Comparison of ENCODE assay signal across 8 cellular contexts in genomic region chr13:23579886-23580706, GRCh38. TPM values are rescaled to one million over a fixed set of nuclear protein-coding genes. Genes with fewer than 3 reads are reported as not detected.
A peak's percentile ranks its signal among the peaks of the same experiment; 100 is the strongest.
DNase-seq lines count a peak whose midpoint lies in the region; ATAC-seq and TF ChIP-seq lines count a peak whose summit lies in the region.

No MANE protein-coding gene starts in this region.

- H3K27me3 ChIP-seq in MG63 = no peaks in the 10 kb centered on the region
- peaks cover under 1% of the 10 kb centered on the region for H3K27me3 ChIP-seq in osteoblast (ENCODE audit: insufficient read depth, low read length)

- H2AFZ ChIP-seq in osteoblast (ENCODE audit: low read length) = peak overlapping the region; percentile 77

- H3K9me3 ChIP-seq in MG63 (no peaks in the 10 kb centered on the region), osteoblast (ENCODE audit: low read depth, low read length) (no peaks in the 10 kb centered on the region)

- peaks cover 37% of the 10 kb centered on the region for H3K79me2 ChIP-seq in osteoblast (ENCODE audit: insufficient read depth, low read length)

- DNase-seq in EH (ENCODE audit: low read depth) (peak; percentile 32), MG63 (peak; percentile 17), epithelial cell of prostate (ENCODE audit: low read depth, low spot score) (no peak), osteoblast (ENCODE audit: insufficient read length, low spot score, missing footprints) (peak; percentile 71), RWPE1 (ENCODE audit: low spot score) (no peak), NCI-H2227 (lab: John Stamatoyannopoulos, UW; ENCODE audit: unreplicated experiment) (no peak), NCI-H1930 (lab: John Stamatoyannopoulos, UW) (no peak)

- H3K4me3 ChIP-seq in MG63 (peak overlapping the region; percentile 92), osteoblast (ENCODE audit: insufficient read depth, low read length) (peak overlapping the region; percentile 87)

- CTCF ChIA-PET in RWPE1 (lab: Yijun Ruan, JAX) = no interaction called here

- H3K36me3 ChIP-seq in MG63 (no peaks in the 10 kb centered on the region), osteoblast (ENCODE audit: insufficient read depth, low read length) (no peaks in the 10 kb centered on the region)

- no peak for ATAC-seq in GM18498 (IDR thresholded peaks at IDR 0.05; ENCODE audit: unreplicated experiment)

- no peaks in the 10 kb centered on the region for H4K20me1 ChIP-seq in osteoblast (ENCODE audit: insufficient read depth, low read length)

- H3K27ac ChIP-seq in epithelial cell of prostate = peak overlapping the region; percentile 28
- peak overlapping the region; percentile 67 for H3K27ac ChIP-seq in osteoblast (ENCODE audit: low read depth, low read length)
- H3K27ac ChIP-seq in RWPE1 = no peak overlapping the region

- H3K4me1 ChIP-seq in osteoblast (ENCODE audit: insufficient read depth, low read length) = peaks cover 8% of the 10 kb centered on the region

- POLR2A ChIA-PET in RWPE1 (lab: Yijun Ruan, JAX; ENCODE audit: low non-redundant PET) = no interaction called here

- no peak for TF ChIP-seq CTCF in osteoblast (IDR thresholded peaks at IDR 0.05; ENCODE audit: extremely low read depth, low read depth, low read length)
- TF ChIP-seq CTCF in RWPE1 (conservative IDR thresholded peaks at IDR 0.05; ENCODE audit: low read depth) = no peak

- H3K4me2 ChIP-seq in osteoblast (ENCODE audit: insufficient read depth, low read length) = peak overlapping the region; percentile 90

RNA-seq across cellular contexts. Expression of gene TNFRSF19, which starts 9.9 kb away (rescaled TPM):
- total RNA-seq in MG63 (2014; rRNA removed; shearing (Covaris generic); ENCODE audit: low replicate concordance) = 0.27 and 1.3 TPM in 2 replicates
- 73.8 and 77.5 TPM in 2 replicates for total RNA-seq in osteoblast

Comparison
In these comparisons a context has a peak if more than half of its experiments do, and no peak if none do; other contexts are left out.
1. DNase-seq: peak in EH (single experiment), MG63 (single experiment) and osteoblast (single experiment); none in epithelial cell of prostate (single experiment), RWPE1 (single experiment), NCI-H2227 (single experiment) and NCI-H1930 (0 of 2).
2. RNA of gene TNFRSF19, which starts 9.9 kb away (total RNA-seq): 73.8 to 77.5 TPM in osteoblast; 0.27 to 1.3 TPM in MG63; every median in the first group is over 10 times any median in the second.